Comparison of ENCODE assay signal across 17 cellular contexts in genomic region chr4:100823993-100824323, GRCh38.
DNase-seq lines count a peak whose midpoint lies in the region; ATAC-seq and TF ChIP-seq lines count a peak whose summit lies in the region.
"Had no signal": no experiment of that assay in that cellular context is flagged by ENCODE, and none has a peak within 500 bp of the region (broad histone marks: within the 10 kb centered on the region; RNA-seq: fewer than 3 reads in every experiment).

No MANE protein-coding gene starts in this region.

- no peaks in the 10 kb centered on the region for H3K27me3 Mint-ChIP-seq in stimulated activated naive CD8-positive, alpha-beta T cell treated with anti-CD3 and anti-CD28 coated beads, Interleukin-15, amount 100 ng/mL, for 72 hours
- H3K27me3 Mint-ChIP-seq: dendritic cell treated with granulocyte-macrophage colony-stimulating factor and Interleukin-4, amounts not matched to agents 40 ng/mL and 50 ng/mL, for 4 days had no signal

- no peak for TF ChIP-seq CTCF in tibial nerve (IDR thresholded peaks at IDR 0.05)

- H3K4me1 ChIP-seq in tibial nerve: no peaks in the 10 kb centered on the region
- H3K4me1 ChIP-seq: uterus had no signal

- no peak for DNase-seq in stimulated activated naive CD8-positive, alpha-beta T cell treated with anti-CD3 and anti-CD28 coated beads, Interleukin-15, amount 100 ng/mL, for 72 hours
- DNase-seq in stimulated activated naive CD8-positive, alpha-beta T cell treated with anti-CD3 and anti-CD28 coated beads, Interleukin-15, Interleukin-2, amounts not matched to agents 100 U/mL and 50 U/mL, for 24 hours: no peak
- DNase-seq in NCI-H2196 treated with DMSO at 0.1 percent for 48 hours (lab: John Stamatoyannopoulos, UW; ENCODE audit: unreplicated experiment) (no peak), tibial nerve (ENCODE audit: low spot score in 2 of 2) (no peak), NCI-H510A treated with DMSO at 0.1 percent for 48 hours (lab: John Stamatoyannopoulos, UW) (no peak), kidney tubule cell (ENCODE audit: low spot score) (no peak)
- DNase-seq: activated CD4-positive, CD25-positive, alpha-beta regulatory T cell treated with anti-CD3 and anti-CD28 coated beads, Interleukin-2, amount 50 U/mL, for 72 hours; anterior cingulate cortex; NCI-H446 treated with DMSO at 0.1 percent for 48 hours; PC-9; stimulated activated CD8-positive, alpha-beta memory T cell treated with anti-CD3 and anti-CD28 coated beads, Interleukin-4, amount 100 ng/mL, for 48 hours; T-cell; uterus had no signal

- TF ChIP-seq EP300 in tibial nerve (IDR thresholded peaks at IDR 0.05): no peak

- no peaks in the 10 kb centered on the region for H3K9me3 ChIP-seq in tibial nerve
- H3K9me3 ChIP-seq: uterus had no signal

- no peaks in the 10 kb centered on the region for H3K27me3 ChIP-seq in tibial nerve
- H3K27me3 ChIP-seq: uterus had no signal

- H3K36me3 ChIP-seq in tibial nerve: no peaks in the 10 kb centered on the region
- H3K36me3 ChIP-seq: uterus had no signal

- no peaks in the 10 kb centered on the region for H3K4me1 Mint-ChIP-seq in stimulated activated naive CD8-positive, alpha-beta T cell treated with anti-CD3 and anti-CD28 coated beads, Interleukin-15, amount 100 ng/mL, for 72 hours
- H3K4me1 Mint-ChIP-seq: T-cell had no signal

- H3K9me3 Mint-ChIP-seq in stimulated activated naive CD8-positive, alpha-beta T cell treated with anti-CD3 and anti-CD28 coated beads, Interleukin-15, amount 100 ng/mL, for 72 hours: peaks cover 0 to 7% of the 10 kb centered on the region in 2 donors
- H3K9me3 Mint-ChIP-seq: dendritic cell treated with granulocyte-macrophage colony-stimulating factor and Interleukin-4, amounts not matched to agents 40 ng/mL and 50 ng/mL, for 4 days had no signal

- no peak overlapping the region for H3K4me3 Mint-ChIP-seq in stimulated activated naive CD8-positive, alpha-beta T cell treated with anti-CD3 and anti-CD28 coated beads, Interleukin-15, amount 100 ng/mL, for 72 hours
- H3K4me3 Mint-ChIP-seq: activated T-helper 1 cell treated with anti-CD3 and anti-CD28 coated beads, Interleukin-12 subunit alpha, Interleukin-12 subunit beta, Interleukin-2, Interleukin-4 antibody, amounts not matched to agents 30 ng/mL and 10 ng/mL and 1 ng/mL, durations not matched to agents 14 hours and 24 hours and 36 hours; dendritic cell treated with granulocyte-macrophage colony-stimulating factor and Interleukin-4, amounts not matched to agents 40 ng/mL and 50 ng/mL, for 4 days; T-cell had no signal

- H3K27ac ChIP-seq in tibial nerve: no peak overlapping the region
- H3K27ac ChIP-seq: PC-9, uterus had no signal

- ATAC-seq in stimulated activated naive CD8-positive, alpha-beta T cell treated with anti-CD3 and anti-CD28 coated beads, Interleukin-15, amount 100 ng/mL, for 72 hours: peak; percentile 3
- no peak for ATAC-seq in stimulated activated naive CD8-positive, alpha-beta T cell treated with anti-CD3 and anti-CD28 coated beads, Interleukin-15, Interleukin-2, amounts not matched to agents 100 U/mL and 50 U/mL, for 24 hours
- peak; percentile 1 for ATAC-seq in GM21786 (IDR thresholded peaks at IDR 0.05; ENCODE audit: unreplicated experiment)
- ATAC-seq in HG03280 (IDR thresholded peaks at IDR 0.05; ENCODE audit: unreplicated experiment): peak; percentile 12
- ATAC-seq: T-cell had no signal

- no peak for TF ChIP-seq POLR2A in tibial nerve (IDR thresholded peaks at IDR 0.05)

- no peak overlapping the region for H3K4me3 ChIP-seq in tibial nerve
- H3K4me3 ChIP-seq: PC-9, uterus had no signal

- peak overlapping the region in 1 of 2 donors; percentile 67 for H3K27ac Mint-ChIP-seq in stimulated activated naive CD8-positive, alpha-beta T cell treated with anti-CD3 and anti-CD28 coated beads, Interleukin-15, amount 100 ng/mL, for 72 hours
- H3K27ac Mint-ChIP-seq: dendritic cell treated with granulocyte-macrophage colony-stimulating factor and Interleukin-4, amounts not matched to agents 40 ng/mL and 50 ng/mL, for 4 days; T-cell had no signal
